Comparison of ENCODE assay signal across 12 cellular contexts in the genomic region with DNA sequence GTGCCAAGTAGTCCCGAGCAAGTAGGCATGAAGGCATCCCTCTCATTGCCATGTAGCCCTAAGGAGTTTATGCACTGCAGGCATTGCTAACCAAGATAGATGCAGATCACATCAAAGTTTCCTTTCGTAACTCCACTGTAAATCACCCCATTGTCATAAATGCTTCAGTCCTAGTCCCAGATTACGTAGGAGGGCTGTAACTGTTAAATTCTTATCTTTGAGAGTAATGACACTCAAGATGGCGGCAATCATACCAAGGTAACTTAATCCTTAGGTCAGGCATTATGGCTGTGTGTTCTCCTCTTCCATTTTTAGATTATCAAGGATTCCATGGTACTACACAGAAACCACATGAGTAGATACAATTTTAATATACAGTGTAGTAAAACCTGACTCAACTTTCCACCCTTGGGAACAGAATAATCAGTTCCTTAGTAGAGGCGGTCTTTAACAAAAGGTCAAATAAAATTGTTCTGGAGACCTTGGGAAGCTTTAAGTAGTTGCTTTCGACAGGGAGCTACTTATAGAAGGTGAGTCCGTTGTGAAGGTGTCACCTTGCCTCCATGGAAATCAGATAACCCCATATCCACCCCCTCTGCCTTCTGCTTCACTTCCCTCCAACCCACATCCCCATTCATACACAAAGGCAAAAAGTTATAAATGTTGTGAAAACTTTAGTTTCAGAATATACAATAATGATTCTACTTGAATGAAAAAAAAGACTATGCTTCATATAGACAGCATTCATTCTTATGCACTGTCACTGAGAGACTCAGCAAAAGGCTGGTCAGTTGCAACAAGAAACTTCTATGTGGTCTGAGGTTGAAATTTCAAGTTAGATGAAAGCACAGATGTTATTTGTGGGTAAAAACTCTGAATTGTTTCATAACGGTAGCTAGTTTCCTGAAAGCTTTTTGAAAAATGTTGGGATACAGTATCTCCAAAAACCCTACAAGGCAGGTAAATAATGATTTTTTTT.
DNase-seq lines count a peak whose midpoint lies in the region; ATAC-seq and TF ChIP-seq lines count a peak whose summit lies in the region.
"Had no signal": no experiment of that assay in that cellular context is flagged by ENCODE, and none has a peak within 500 bp of the region (broad histone marks: within the 10 kb centered on the region; RNA-seq: fewer than 3 reads in every experiment).

No MANE protein-coding gene starts in this region.

- no peaks in the 10 kb centered on the region for H3K27me3 ChIP-seq in stomach

- intact Hi-C loops in stomach (cut with DNase I; ENCODE audit: low total_unique reads), result no loop called here

- in situ Hi-C loops in SK-MEL-5 (cut with HindIII; ENCODE audit: low pct_unique_long_range_greater_than_20kb, low sequenced_read_pairs), result no loop called here

- peak; percentile 18 for DNase-seq in SK-MEL-5 (ENCODE audit: low read depth, low spot score)
- DNase-seq in iPS-NIHi7 (ENCODE audit: extremely low spot score), result no peak
- DNase-seq in stimulated activated CD4-positive, alpha-beta T cell treated with anti-CD3 and anti-CD28 coated beads, Interleukin-1b, Interleukin-23, amount 100 ng/mL, for 48 hours, result no peak
- no peak for DNase-seq in NOMO-1 (lab: John Stamatoyannopoulos, UW; ENCODE audit: unreplicated experiment in 2 of 2)
- DNase-seq in stomach, result no peak
- DNase-seq: CD8-positive, alpha-beta T cell; Karpas-422; NCI-H526; occipital lobe had no signal

- no peaks in the 10 kb centered on the region for H3K36me3 ChIP-seq in stomach

- no peak for TF ChIP-seq POLR2A in stomach (IDR thresholded peaks at IDR 0.05)

- H3K27ac ChIP-seq in stomach, result no peak overlapping the region

- no peak for TF ChIP-seq CTCF in stomach (IDR thresholded peaks at IDR 0.05)

- 75 to 84% (median 81%) methylated on average over 8 of the region's 8 CpGs for WGBS in stomach, 5 donors

- H3K9me3 ChIP-seq in stomach, result no peaks in the 10 kb centered on the region

- ATAC-seq in GM18517 (IDR thresholded peaks at IDR 0.05; ENCODE audit: unreplicated experiment), result peak; percentile 92
- peak; percentile 88 for ATAC-seq in GM21447 (IDR thresholded peaks at IDR 0.05; ENCODE audit: unreplicated experiment)
- ATAC-seq in HG03064 (IDR thresholded peaks at IDR 0.05; ENCODE audit: low read depth, unreplicated experiment), result peak; percentile 89
- ATAC-seq: CD8-positive, alpha-beta T cell had no signal

- peaks cover 0 to 8% (median 3%) of the 10 kb centered on the region in 4 donors for H3K4me1 ChIP-seq in stomach

- no peak overlapping the region for H3K4me3 ChIP-seq in stomach

- TF ChIP-seq EP300 in stomach (IDR thresholded peaks at IDR 0.05), result no peak
